ENCODE assay signal across 8 cellular contexts in the genomic region with DNA sequence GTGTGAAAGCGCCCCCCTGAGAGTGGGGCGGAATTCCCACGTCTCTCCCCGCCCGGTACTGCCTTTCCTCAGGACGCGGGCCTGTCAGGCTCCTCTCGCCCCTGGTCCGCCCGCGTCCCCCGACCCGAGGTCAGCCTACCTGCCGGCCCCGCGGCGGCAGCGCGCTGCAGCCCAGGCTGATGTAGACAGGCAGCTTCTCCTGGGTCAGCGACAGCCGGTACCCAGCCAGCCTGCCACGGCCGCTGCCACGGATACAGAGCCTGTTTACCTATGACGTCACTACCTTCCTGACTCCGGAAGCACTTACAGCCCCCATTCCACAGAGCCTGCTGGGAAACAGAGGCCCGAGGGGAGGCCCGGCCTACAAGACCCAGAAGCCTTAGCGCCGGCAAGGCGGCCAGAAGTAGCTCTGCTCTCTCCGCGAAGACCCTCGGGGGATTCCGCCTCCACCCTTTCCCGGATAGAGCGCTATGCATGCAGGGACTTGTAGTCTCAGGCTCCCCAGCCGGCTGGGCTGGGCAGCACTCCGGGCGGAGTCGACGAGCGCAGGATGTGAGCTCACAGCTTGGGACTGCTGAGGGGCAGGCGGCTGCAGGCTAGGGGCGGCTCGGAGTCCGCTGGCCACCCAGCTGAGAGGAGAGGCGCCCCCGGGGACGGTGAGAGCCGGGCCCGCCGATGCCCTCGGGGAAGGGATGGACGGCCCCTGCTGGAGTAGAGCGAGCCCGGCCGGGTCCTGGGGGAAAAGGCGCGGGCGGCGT. TPM values are rescaled to one million over a fixed set of nuclear protein-coding genes. Genes with fewer than 3 reads are reported as not detected.
DNase-seq lines count a peak whose midpoint lies in the region; ATAC-seq, FAIRE-seq and TF ChIP-seq lines count a peak whose summit lies in the region.

A gene with protein sequence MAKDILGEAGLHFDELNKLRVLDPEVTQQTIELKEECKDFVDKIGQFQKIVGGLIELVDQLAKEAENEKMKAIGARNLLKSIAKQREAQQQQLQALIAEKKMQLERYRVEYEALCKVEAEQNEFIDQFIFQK (minus strand): TSS at position 272 of the 758 bp plus-strand sequence. CDS start 3,487 bp downstream, outside the sequence.
A gene with protein sequence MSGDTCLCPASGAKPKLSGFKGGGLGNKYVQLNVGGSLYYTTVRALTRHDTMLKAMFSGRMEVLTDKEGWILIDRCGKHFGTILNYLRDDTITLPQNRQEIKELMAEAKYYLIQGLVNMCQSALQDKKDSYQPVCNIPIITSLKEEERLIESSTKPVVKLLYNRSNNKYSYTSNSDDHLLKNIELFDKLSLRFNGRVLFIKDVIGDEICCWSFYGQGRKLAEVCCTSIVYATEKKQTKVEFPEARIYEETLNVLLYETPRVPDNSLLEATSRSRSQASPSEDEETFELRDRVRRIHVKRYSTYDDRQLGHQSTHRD (plus strand): TSS at position 561 of the 758 bp plus-strand sequence. CDS start 3,761 bp downstream, outside the sequence.

- H3K4me1 ChIP-seq in OCI-LY3 (ENCODE audit: low read length): peaks cover 15% of the 10 kb centered on the region
- peaks cover 27% of the 10 kb centered on the region for H3K4me1 ChIP-seq in mesodermal cell (ENCODE audit: control insufficient read depth, insufficient read depth, low read length, poor library complexity, severe bottlenecking)

- no peaks in the 10 kb centered on the region for H4K20me1 ChIP-seq in OCI-LY3 (ENCODE audit: insufficient read depth, low read length)

- no peaks in the 10 kb centered on the region for H3K27me3 ChIP-seq in OCI-LY3 (ENCODE audit: low read depth, low read length)

- H3K4me2 ChIP-seq in OCI-LY3 (ENCODE audit: low read length): peak within 1 kb of the TSS; percentile 97

- H3K9me3 ChIP-seq in OCI-LY3 (ENCODE audit: insufficient read depth, low read length): no peaks in the 10 kb centered on the region
- H3K9me3 ChIP-seq in mesodermal cell (ENCODE audit: control insufficient read depth, low read length): no peaks in the 10 kb centered on the region

- H3K27ac ChIP-seq in OCI-LY3 (ENCODE audit: low read length): peak within 1 kb of the TSS; percentile 24; the same call in 1 of the 2 replicates
- H3K27ac ChIP-seq in mesodermal cell (ENCODE audit: low read depth, low read length, severe bottlenecking): peak within 1 kb of the TSS; percentile 97

- H3K4me3 ChIP-seq in OCI-LY3 (ENCODE audit: low read length) (peak within 1 kb of the TSS; percentile 82), mesodermal cell (ENCODE audit: extremely low read depth, insufficient read depth, low read length, poor library complexity, severe bottlenecking) (peak within 1 kb of the TSS; percentile 90)

- no peak for TF ChIP-seq CTCF in OCI-LY3 (IDR thresholded peaks at IDR 0.05; ENCODE audit: low read depth, low read length)

- H2AFZ ChIP-seq in OCI-LY3 (ENCODE audit: low read depth, low read length): peak within 1 kb of the TSS; percentile 49; the same call in 1 of the 2 replicates

- 0 to 1% methylated on average over 41 to 55 of the region's 62 CpGs for WGBS in mesodermal cell (ENCODE audit: insufficient coverage in 2 of 2), 2 experiments

- ATAC-seq in GM21515 (IDR thresholded peaks at IDR 0.05; ENCODE audit: unreplicated experiment): peak; percentile 92

- H3K9ac ChIP-seq in OCI-LY3 (ENCODE audit: low read length): peak within 1 kb of the TSS; percentile 80

- DNase-seq in D341Med (ENCODE audit: low spot score): peak; percentile 97
- DNase-seq in HuH-7 (ENCODE audit: low spot score): peak; percentile 96
- DNase-seq in activated CD8-positive, alpha-beta memory T cell treated with anti-CD3 and anti-CD28 coated beads, Interleukin-2, amount 50 U/mL, for 48 hours: peak; percentile 95
- DNase-seq in stimulated activated CD8-positive, alpha-beta memory T cell treated with anti-CD3 and anti-CD28 coated beads, Interleukin-15, amount 100 ng/mL, for 4 hours (ENCODE audit: low read depth in 2 of 2): peak; percentile 95 to 99

- peaks cover 21% of the 10 kb centered on the region for H3K79me2 ChIP-seq in OCI-LY3 (ENCODE audit: low read length)

- FAIRE-seq in endometrium (lab: Jason Lieb, UNC): peak; percentile 98

- peaks cover 2% of the 10 kb centered on the region for H3K36me3 ChIP-seq in OCI-LY3 (replicated peaks; ENCODE audit: low read depth, low read length)
- peaks cover 43% of the 10 kb centered on the region for H3K36me3 ChIP-seq in mesodermal cell (ENCODE audit: control insufficient read depth, insufficient read depth, low read length)

RNA-seq across cellular contexts. Expression of the first gene that starts in this region (rescaled TPM):
- polyA plus RNA-seq in mesodermal cell (2013, experiment 1 of 2): 65.6 TPM
- polyA plus RNA-seq in mesodermal cell (2013, experiment 2 of 2): 66.5 TPM

RNA-seq across cellular contexts. Expression of the second gene that starts in this region (rescaled TPM):
- 49.5 TPM for polyA plus RNA-seq in mesodermal cell (2013, experiment 1 of 2)
- 41.0 TPM for polyA plus RNA-seq in mesodermal cell (2013, experiment 2 of 2)

Comparison
In these comparisons a context has a peak if more than half of its experiments do, and no peak if none do; other contexts are left out.
1. Peak in every context shown above with its lines: DNase-seq, ATAC-seq, H3K4me3 ChIP-seq and H3K27ac ChIP-seq.